1 cellular context compared by ENCODE assay signal in the genomic region with DNA sequence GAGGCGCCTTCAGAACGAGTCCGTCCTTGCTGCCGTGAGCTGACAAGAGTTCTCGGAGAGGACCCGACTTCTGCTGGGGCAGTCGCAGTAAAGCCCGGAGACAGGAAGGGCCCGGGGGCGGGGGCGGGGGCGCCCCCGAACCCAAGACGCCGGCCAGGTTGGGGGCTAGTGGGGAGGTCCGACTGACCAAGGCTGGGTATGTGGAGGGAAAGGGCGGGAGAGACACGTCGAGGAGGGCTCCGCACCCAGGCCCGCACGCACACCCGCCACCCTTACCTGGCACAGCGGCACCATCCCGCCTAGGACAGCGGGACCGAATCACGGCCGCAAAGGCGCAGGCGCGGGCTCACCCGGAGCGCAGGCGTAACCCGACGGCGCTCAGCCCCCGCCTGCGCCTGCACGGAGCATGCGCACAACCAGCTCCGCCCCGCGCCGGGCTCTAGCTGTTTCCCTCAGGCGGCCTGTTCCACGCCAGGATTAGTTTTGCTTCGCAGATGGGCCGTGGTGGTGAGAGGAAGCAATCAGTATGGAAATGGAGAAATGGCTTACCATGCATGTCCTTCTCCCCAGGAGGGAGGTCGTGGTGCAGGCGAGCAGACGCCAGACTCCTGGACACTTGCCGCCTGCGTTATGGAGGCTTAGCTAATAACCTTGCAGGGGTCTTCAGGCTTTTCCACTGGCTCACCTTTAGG.
A peak's percentile ranks its signal among the peaks of the same experiment; 100 is the strongest.
TF ChIP-seq lines count a peak whose summit lies in the region.

A gene with protein sequence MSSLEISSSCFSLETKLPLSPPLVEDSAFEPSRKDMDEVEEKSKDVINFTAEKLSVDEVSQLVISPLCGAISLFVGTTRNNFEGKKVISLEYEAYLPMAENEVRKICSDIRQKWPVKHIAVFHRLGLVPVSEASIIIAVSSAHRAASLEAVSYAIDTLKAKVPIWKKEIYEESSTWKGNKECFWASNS (minus strand): TSS at position 322 of the 692 bp plus-strand sequence. CDS start 2,583 bp downstream, outside the sequence.

TF ChIP-seq in HepG2, 621 proteins besides CTCF, POLR2A, EP300 and RAD21 (continued from another document and continues in another):
- TF ChIP-seq, protein P1, sequence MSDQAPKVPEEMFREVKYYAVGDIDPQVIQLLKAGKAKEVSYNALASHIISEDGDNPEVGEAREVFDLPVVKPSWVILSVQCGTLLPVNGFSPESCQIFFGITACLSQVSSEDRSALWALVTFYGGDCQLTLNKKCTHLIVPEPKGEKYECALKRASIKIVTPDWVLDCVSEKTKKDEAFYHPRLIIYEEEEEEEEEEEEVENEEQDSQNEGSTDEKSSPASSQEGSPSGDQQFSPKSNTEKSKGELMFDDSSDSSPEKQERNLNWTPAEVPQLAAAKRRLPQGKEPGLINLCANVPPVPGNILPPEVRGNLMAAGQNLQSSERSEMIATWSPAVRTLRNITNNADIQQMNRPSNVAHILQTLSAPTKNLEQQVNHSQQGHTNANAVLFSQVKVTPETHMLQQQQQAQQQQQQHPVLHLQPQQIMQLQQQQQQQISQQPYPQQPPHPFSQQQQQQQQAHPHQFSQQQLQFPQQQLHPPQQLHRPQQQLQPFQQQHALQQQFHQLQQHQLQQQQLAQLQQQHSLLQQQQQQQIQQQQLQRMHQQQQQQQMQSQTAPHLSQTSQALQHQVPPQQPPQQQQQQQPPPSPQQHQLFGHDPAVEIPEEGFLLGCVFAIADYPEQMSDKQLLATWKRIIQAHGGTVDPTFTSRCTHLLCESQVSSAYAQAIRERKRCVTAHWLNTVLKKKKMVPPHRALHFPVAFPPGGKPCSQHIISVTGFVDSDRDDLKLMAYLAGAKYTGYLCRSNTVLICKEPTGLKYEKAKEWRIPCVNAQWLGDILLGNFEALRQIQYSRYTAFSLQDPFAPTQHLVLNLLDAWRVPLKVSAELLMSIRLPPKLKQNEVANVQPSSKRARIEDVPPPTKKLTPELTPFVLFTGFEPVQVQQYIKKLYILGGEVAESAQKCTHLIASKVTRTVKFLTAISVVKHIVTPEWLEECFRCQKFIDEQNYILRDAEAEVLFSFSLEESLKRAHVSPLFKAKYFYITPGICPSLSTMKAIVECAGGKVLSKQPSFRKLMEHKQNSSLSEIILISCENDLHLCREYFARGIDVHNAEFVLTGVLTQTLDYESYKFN (CRISPR knock-in tag; conservative IDR thresholded peaks at IDR 0.05), result 0 out of 2 replicates have a peak, but pooled peaks have one; percentile 21
- no peak for TF ChIP-seq ZFAT (CRISPR knock-in tag; conservative IDR thresholded peaks at IDR 0.05)
- 0 out of 2 replicates have a peak, but pooled peaks have one; percentile 18 for TF ChIP-seq FIP1L1 (IDR thresholded peaks at IDR 0.05; ENCODE audit: borderline replicate concordance, insufficient read depth, low read depth, low read length)
- TF ChIP-seq ZNF275 (CRISPR knock-in tag; IDR thresholded peaks at IDR 0.05; ENCODE audit: borderline replicate concordance), result no peak; the same call in 1 of the 2 replicates
- no peak for TF ChIP-seq ZNF432 (CRISPR knock-in tag; IDR thresholded peaks at IDR 0.05; ENCODE audit: borderline replicate concordance)
- 0 out of 2 replicates have a peak, but pooled peaks have one; percentile 64 for TF ChIP-seq ZNF546 (CRISPR knock-in tag; conservative IDR thresholded peaks at IDR 0.05)
- TF ChIP-seq, protein P2, sequence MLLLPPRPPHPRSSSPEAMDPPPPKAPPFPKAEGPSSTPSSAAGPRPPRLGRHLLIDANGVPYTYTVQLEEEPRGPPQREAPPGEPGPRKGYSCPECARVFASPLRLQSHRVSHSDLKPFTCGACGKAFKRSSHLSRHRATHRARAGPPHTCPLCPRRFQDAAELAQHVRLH (CRISPR knock-in tag; IDR thresholded peaks at IDR 0.05; ENCODE audit: borderline replicate concordance, low read depth), result peak; percentile 54; the same call in 1 of the 2 replicates
- TF ChIP-seq ZBTB2 (CRISPR knock-in tag; IDR thresholded peaks at IDR 0.05; ENCODE audit: low read depth), result no peak
- no peak; the same call in 1 of the 2 replicates for TF ChIP-seq ELF1 (CRISPR knock-in tag; IDR thresholded peaks at IDR 0.05)
- TF ChIP-seq TEF (CRISPR knock-in tag; IDR thresholded peaks at IDR 0.05), result no peak
- TF ChIP-seq ATF7 (IDR thresholded peaks at IDR 0.05), result no peak
- TF ChIP-seq ATF7 (CRISPR knock-in tag; IDR thresholded peaks at IDR 0.05), result peak; percentile 38; the same call in 1 of the 2 replicates
- TF ChIP-seq NRL (CRISPR knock-in tag; IDR thresholded peaks at IDR 0.05; ENCODE audit: borderline replicate concordance), result peak; percentile 54; the same call in 1 of the 2 replicates
- TF ChIP-seq ZNF879 (CRISPR knock-in tag; IDR thresholded peaks at IDR 0.05), result peak; percentile 63; the same call in 1 of the 2 replicates
- no peak for TF ChIP-seq ZNF431 (CRISPR knock-in tag; IDR thresholded peaks at IDR 0.05; ENCODE audit: borderline replicate concordance, low read depth)
- 0 out of 2 replicates have a peak, but pooled peaks have one; percentile 22 for TF ChIP-seq ZIK1 (CRISPR knock-in tag; IDR thresholded peaks at IDR 0.05; ENCODE audit: borderline replicate concordance, low read depth)
- no peak for TF ChIP-seq HCFC1 (IDR thresholded peaks at IDR 0.05; ENCODE audit: low read depth, low read length)
- no peak for TF ChIP-seq ZNF615 (CRISPR knock-in tag; IDR thresholded peaks at IDR 0.05; ENCODE audit: borderline replicate concordance)
- TF ChIP-seq SRSF4 (IDR thresholded peaks at IDR 0.05; ENCODE audit: low read depth, low read length, poor library complexity, severe bottlenecking), result no peak
- TF ChIP-seq LCORL (IDR thresholded peaks at IDR 0.05), result no peak
- peak; percentile 40; the same call in 1 of the 2 replicates for TF ChIP-seq LCORL (CRISPR knock-in tag; IDR thresholded peaks at IDR 0.05)
- 0 out of 2 replicates have a peak, but pooled peaks have one; percentile 47 for TF ChIP-seq SATB2 (CRISPR knock-in tag; IDR thresholded peaks at IDR 0.05)
- TF ChIP-seq, protein P3, sequence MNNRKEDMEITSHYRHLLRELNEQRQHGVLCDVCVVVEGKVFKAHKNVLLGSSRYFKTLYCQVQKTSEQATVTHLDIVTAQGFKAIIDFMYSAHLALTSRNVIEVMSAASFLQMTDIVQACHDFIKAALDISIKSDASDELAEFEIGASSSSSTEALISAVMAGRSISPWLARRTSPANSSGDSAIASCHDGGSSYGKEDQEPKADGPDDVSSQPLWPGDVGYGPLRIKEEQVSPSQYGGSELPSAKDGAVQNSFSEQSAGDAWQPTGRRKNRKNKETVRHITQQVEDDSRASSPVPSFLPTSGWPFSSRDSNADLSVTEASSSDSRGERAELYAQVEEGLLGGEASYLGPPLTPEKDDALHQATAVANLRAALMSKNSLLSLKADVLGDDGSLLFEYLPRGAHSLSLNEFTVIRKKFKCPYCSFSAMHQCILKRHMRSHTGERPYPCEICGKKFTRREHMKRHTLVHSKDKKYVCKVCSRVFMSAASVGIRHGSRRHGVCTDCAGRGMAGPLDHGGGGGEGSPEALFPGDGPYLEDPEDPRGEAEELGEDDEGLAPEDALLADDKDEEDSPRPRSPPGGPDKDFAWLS (CRISPR knock-in tag; IDR thresholded peaks at IDR 0.05; ENCODE audit: borderline replicate concordance), result no peak
- no peak for TF ChIP-seq SNRNP70 (IDR thresholded peaks at IDR 0.05; ENCODE audit: low read depth, low read length)
- no peak; the same call in 1 of the 2 replicates for TF ChIP-seq ZNF589 (CRISPR knock-in tag; conservative IDR thresholded peaks at IDR 0.05)
- peak; percentile 38; the same call in 1 of the 2 replicates for TF ChIP-seq HIVEP1 (CRISPR knock-in tag; IDR thresholded peaks at IDR 0.05)
- no peak for TF ChIP-seq ZFP1 (CRISPR knock-in tag; IDR thresholded peaks at IDR 0.05)
- TF ChIP-seq ZNF747 (CRISPR knock-in tag; IDR thresholded peaks at IDR 0.05; ENCODE audit: borderline replicate concordance), result 0 out of 2 replicates have a peak, but pooled peaks have one; percentile 4
- peak; percentile 59; the same call in 1 of the 2 replicates for TF ChIP-seq KDM3A (CRISPR knock-in tag; IDR thresholded peaks at IDR 0.05; ENCODE audit: low read depth)
- TF ChIP-seq ZNF839 (CRISPR knock-in tag; IDR thresholded peaks at IDR 0.05; ENCODE audit: borderline replicate concordance), result no peak; the same call in 1 of the 2 replicates
- TF ChIP-seq SOX13 (IDR thresholded peaks at IDR 0.05), result no peak
- no peak for TF ChIP-seq SOX13 (CRISPR knock-in tag; conservative IDR thresholded peaks at IDR 0.05 in 1 of 2, IDR thresholded peaks at IDR 0.05 in 1 of 2)
- no peak for TF ChIP-seq SCMH1 (CRISPR knock-in tag; IDR thresholded peaks at IDR 0.05; ENCODE audit: borderline replicate concordance)
- no peak for TF ChIP-seq SMAD9 (CRISPR knock-in tag; IDR thresholded peaks at IDR 0.05)
- no peak for TF ChIP-seq KDM1A (CRISPR knock-in tag; IDR thresholded peaks at IDR 0.05)
- TF ChIP-seq POLR2AphosphoS2 (IDR thresholded peaks at IDR 0.05; ENCODE audit: low read depth, low read length), result no peak
- TF ChIP-seq ZNF101 (CRISPR knock-in tag; IDR thresholded peaks at IDR 0.05; ENCODE audit: borderline replicate concordance, low read depth), result no peak
- TF ChIP-seq PCBP1 (IDR thresholded peaks at IDR 0.05; ENCODE audit: borderline replicate concordance, low read depth, low read length), result no peak
- TF ChIP-seq MTA3 (CRISPR knock-in tag; IDR thresholded peaks at IDR 0.05), result no peak
- no peak for TF ChIP-seq TMF1 (CRISPR knock-in tag; IDR thresholded peaks at IDR 0.05; ENCODE audit: low read depth)
- TF ChIP-seq ETV6 (CRISPR knock-in tag; conservative IDR thresholded peaks at IDR 0.05), result no peak; the same call in 1 of the 2 replicates
- no peak for TF ChIP-seq SSRP1 (CRISPR knock-in tag; IDR thresholded peaks at IDR 0.05)
- TF ChIP-seq JDP2 (CRISPR knock-in tag; IDR thresholded peaks at IDR 0.05; ENCODE audit: borderline replicate concordance), result no peak; the same call in 1 of the 2 replicates
- no peak for TF ChIP-seq PPARG (CRISPR knock-in tag; conservative IDR thresholded peaks at IDR 0.05)
- TF ChIP-seq TCF7L2 (IDR thresholded peaks at IDR 0.05; ENCODE audit: low read depth, low read length), result no peak
- TF ChIP-seq POGZ (CRISPR knock-in tag; IDR thresholded peaks at IDR 0.05), result peak; percentile 75
- TF ChIP-seq MYNN (CRISPR knock-in tag; IDR thresholded peaks at IDR 0.05; ENCODE audit: low read depth), result no peak
- TF ChIP-seq, protein P4, sequence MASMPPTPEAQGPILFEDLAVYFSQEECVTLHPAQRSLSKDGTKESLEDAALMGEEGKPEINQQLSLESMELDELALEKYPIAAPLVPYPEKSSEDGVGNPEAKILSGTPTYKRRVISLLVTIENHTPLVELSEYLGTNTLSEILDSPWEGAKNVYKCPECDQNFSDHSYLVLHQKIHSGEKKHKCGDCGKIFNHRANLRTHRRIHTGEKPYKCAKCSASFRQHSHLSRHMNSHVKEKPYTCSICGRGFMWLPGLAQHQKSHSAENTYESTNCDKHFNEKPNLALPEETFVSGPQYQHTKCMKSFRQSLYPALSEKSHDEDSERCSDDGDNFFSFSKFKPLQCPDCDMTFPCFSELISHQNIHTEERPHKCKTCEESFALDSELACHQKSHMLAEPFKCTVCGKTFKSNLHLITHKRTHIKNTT (CRISPR knock-in tag; IDR thresholded peaks at IDR 0.05), result no peak
- TF ChIP-seq ZBTB38 (CRISPR knock-in tag; IDR thresholded peaks at IDR 0.05), result peak; percentile 5
- TF ChIP-seq NFYC (CRISPR knock-in tag; IDR thresholded peaks at IDR 0.05), result no peak
- TF ChIP-seq, protein P5, sequence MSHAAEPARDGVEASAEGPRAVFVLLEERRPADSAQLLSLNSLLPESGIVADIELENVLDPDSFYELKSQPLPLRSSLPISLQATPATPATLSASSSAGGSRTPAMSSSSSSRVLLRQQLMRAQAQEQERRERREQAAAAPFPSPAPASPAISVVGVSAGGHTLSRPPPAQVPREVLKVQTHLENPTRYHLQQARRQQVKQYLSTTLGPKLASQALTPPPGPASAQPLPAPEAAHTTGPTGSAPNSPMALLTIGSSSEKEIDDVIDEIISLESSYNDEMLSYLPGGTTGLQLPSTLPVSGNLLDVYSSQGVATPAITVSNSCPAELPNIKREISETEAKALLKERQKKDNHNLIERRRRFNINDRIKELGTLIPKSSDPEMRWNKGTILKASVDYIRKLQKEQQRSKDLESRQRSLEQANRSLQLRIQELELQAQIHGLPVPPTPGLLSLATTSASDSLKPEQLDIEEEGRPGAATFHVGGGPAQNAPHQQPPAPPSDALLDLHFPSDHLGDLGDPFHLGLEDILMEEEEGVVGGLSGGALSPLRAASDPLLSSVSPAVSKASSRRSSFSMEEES (CRISPR knock-in tag; IDR thresholded peaks at IDR 0.05), result no peak
- peak; percentile 51; the same call in 1 of the 2 replicates for TF ChIP-seq ZNF331 (CRISPR knock-in tag; IDR thresholded peaks at IDR 0.05)
